10 cellular contexts compared by ENCODE assay signal in genomic region chr3:130094491-130094938, GRCh38. TPM values are rescaled to one million over a fixed set of nuclear protein-coding genes. Genes with fewer than 3 reads are reported as not detected.
DNase-seq lines count a peak whose midpoint lies in the region; ATAC-seq and TF ChIP-seq lines count a peak whose summit lies in the region.
"Not testable (repeated sequence)": the region's sequence is repeated elsewhere in the genome, so short reads cannot be mapped to it uniquely, and the experiment has no call there.
"Had no signal": no experiment of that assay in that cellular context is flagged by ENCODE, and none has a peak within 500 bp of the region (broad histone marks: within the 10 kb centered on the region; RNA-seq: fewer than 3 reads in every experiment).

No MANE protein-coding gene starts in this region.

- H3K9me3 Mint-ChIP-seq in WTC11, natural killer cell: not testable (repeated sequence)

- BruUV-seq in OCI-LY7 (replicated peaks; lab: Mats Ljungman, UMichigan): not testable (repeated sequence)

- not testable (repeated sequence) for H3K9me3 ChIP-seq in OCI-LY7 (ENCODE audit: low read length); esophagus (ENCODE audit: control insufficient read depth in 2 of 2, insufficient read depth in 1 of 2, low read depth in 1 of 2, low read length in 1 of 2)

- not testable (repeated sequence) for H3K36me3 Mint-ChIP-seq in WTC11, natural killer cell

- DNase-seq in DMS53 treated with DMSO at 0.1 percent for 48 hours (lab: John Stamatoyannopoulos, UW; ENCODE audit: unreplicated experiment) (peak; percentile 67), KBM-7 (peak; percentile 83), OCI-LY7 (ENCODE audit: low spot score) (peak; percentile 63), WTC11 (ENCODE audit: low spot score) (peak; percentile 32)
- DNase-seq in activated effector memory CD4-positive, alpha-beta T cell treated with Interleukin-2 at 50 U/mL for 16 hours: peak; percentile 40
- not testable (repeated sequence) for DNase-seq in natural killer cell
- DNase-seq in stimulated activated naive CD8-positive, alpha-beta T cell treated with anti-CD3 and anti-CD28 coated beads, Interleukin-15, Interleukin-2, amounts not matched to agents 100 U/mL and 50 U/mL, for 24 hours: peak; percentile 25

- peak overlapping the region; percentile 64 for H3K27ac ChIP-seq in OCI-LY7 (ENCODE audit: low read depth, low read length, poor library complexity, severe bottlenecking)
- H3K27ac ChIP-seq in esophagus (ENCODE audit: low read depth in 2 of 2, low read length in 1 of 2): peak overlapping the region; percentile 49 to 87

- intact Hi-C loops in OCI-LY7 (cut with micrococcal nuclease; ENCODE audit: unreplicated experiment): not testable (repeated sequence)
- intact Hi-C loops in natural killer cell (cut with micrococcal nuclease): loop anchor here (10.0 kb wide), 1 partner anchor 470 kb away; no protein-coding TSS in a partner anchor

- not testable (repeated sequence) for H3K27me3 Mint-ChIP-seq in WTC11 (ENCODE audit: low read depth); natural killer cell (ENCODE audit: low read depth in 2 of 2)

- H3K36me3 ChIP-seq in OCI-LY7 (ENCODE audit: insufficient read depth, low read length); esophagus (ENCODE audit: control insufficient read depth in 2 of 2, insufficient read depth in 2 of 2, low read length in 1 of 2): not testable (repeated sequence)

- TF ChIP-seq CTCF in OCI-LY7 (conservative IDR thresholded peaks at IDR 0.05; ENCODE audit: low read length); WTC11 (IDR thresholded peaks at IDR 0.05); natural killer cell (IDR thresholded peaks at IDR 0.05): not testable (repeated sequence)

- peak overlapping the region; percentile 71 for H3K4me3 ChIP-seq in OCI-LY7 (ENCODE audit: low read depth, low read length, poor library complexity, severe bottlenecking)
- not testable (repeated sequence) for H3K4me3 ChIP-seq in esophagus (ENCODE audit: low read depth in 1 of 2, low read length in 2 of 2)

- CTCF ChIA-PET in OCI-LY7 (lab: Charles Lee; ENCODE audit: unreplicated experiment): interaction anchor here (0.6 to 1.0 kb wide), 2 partner anchors 12 to 17 kb away, joined by 3 to 5 read pairs; no protein-coding TSS in a partner anchor
- CTCF ChIA-PET in WTC11 (lab: Charles Lee): interaction anchor here (0.9 to 11.2 kb wide), 2 partner anchors 151 to 156 kb away, joined by 4 to 134 read pairs; no protein-coding TSS in a partner anchor

- peaks cover 21% of the 10 kb centered on the region for H3K4me1 ChIP-seq in OCI-LY7 (ENCODE audit: insufficient read depth, low read length, poor library complexity, severe bottlenecking)
- H3K4me1 ChIP-seq in esophagus (ENCODE audit: control insufficient read depth in 2 of 2, insufficient read depth in 2 of 2, low read length in 1 of 2): not testable (repeated sequence)

- H3K4me1 Mint-ChIP-seq in WTC11 (peaks cover 30% of the 10 kb centered on the region), natural killer cell (peaks cover 0 to 45% of the 10 kb centered on the region in 2 donors)

- H3K4me3 Mint-ChIP-seq in WTC11: not testable (repeated sequence)
- peak overlapping the region; percentile 35 for H3K4me3 Mint-ChIP-seq in natural killer cell

- POLR2A ChIA-PET in OCI-LY7 (lab: Charles Lee) (interaction anchor here (0.6 to 2.3 kb wide), 3 partner anchors 17 to 275 kb away, joined by 4 to 12 read pairs (median 6); no protein-coding TSS in a partner anchor), WTC11 (lab: Charles Lee) (interaction anchor here (1.2 kb wide), 1 partner anchor 152 kb away, joined by 3 read pairs; no protein-coding TSS in a partner anchor)

- in situ Hi-C loops in KBM-7 (cut with MboI; ENCODE audit: low pct_unique_long_range_greater_than_20kb, low sequenced_read_pairs): not testable (repeated sequence)

- ATAC-seq in WTC11; natural killer cell; stimulated activated naive CD8-positive, alpha-beta T cell treated with anti-CD3 and anti-CD28 coated beads, Interleukin-15, Interleukin-2, amounts not matched to agents 100 U/mL and 50 U/mL, for 24 hours: not testable (repeated sequence)

- H2AFZ ChIP-seq in OCI-LY7 (ENCODE audit: low read length): peak overlapping the region; percentile 94

- H3K27me3 ChIP-seq in esophagus (ENCODE audit: control insufficient read depth in 1 of 2, insufficient read depth in 2 of 2, low read length in 2 of 2): not testable (repeated sequence)

- H3K4me2 ChIP-seq in OCI-LY7 (ENCODE audit: low read length): peak overlapping the region; percentile 98

- H3K9me2 ChIP-seq in OCI-LY7 (ENCODE audit: insufficient read depth, low read length): not testable (repeated sequence)

- WGBS in esophagus, 2 donors: 31 to 54% methylated on average over 11 of the region's 11 CpGs

- not testable (repeated sequence) for H3K79me2 ChIP-seq in OCI-LY7 (ENCODE audit: insufficient read depth, low read depth, low read length)

- not testable (repeated sequence) for H3K27ac Mint-ChIP-seq in WTC11
- H3K27ac Mint-ChIP-seq in natural killer cell: peak overlapping the region in 1 of 2 donors; percentile 57

- H4K20me1 ChIP-seq in OCI-LY7 (ENCODE audit: insufficient read depth, low read length): not testable (repeated sequence)

RNA-seq across cellular contexts. Expression of gene ALG1L2, which starts 12.9 kb away (rescaled TPM):
- 1.5 TPM in 1 of 2 replicates, not detected in the other for total RNA-seq in OCI-LY7 (2014; rRNA removed; shearing (Covaris generic))
- total RNA-seq in OCI-LY7 (2022): 2.1 and 2.8 TPM in 2 replicates
- 0.82 to 2.1 TPM (median 0.89 TPM) in 3 replicates for total RNA-seq in WTC11 (2021)
- polyA plus RNA-seq in esophagus: not detected
- total RNA-seq in natural killer cell: 1 to 10 TPM in 2 of 3 donors, not detected in 1; 1.3 to 1.7 TPM
- total RNA-seq: foreskin keratinocyte had no signal
- polyA plus RNA-seq: foreskin keratinocyte, pancreas had no signal
